1 cellular context compared by ENCODE assay signal in the genomic region with DNA sequence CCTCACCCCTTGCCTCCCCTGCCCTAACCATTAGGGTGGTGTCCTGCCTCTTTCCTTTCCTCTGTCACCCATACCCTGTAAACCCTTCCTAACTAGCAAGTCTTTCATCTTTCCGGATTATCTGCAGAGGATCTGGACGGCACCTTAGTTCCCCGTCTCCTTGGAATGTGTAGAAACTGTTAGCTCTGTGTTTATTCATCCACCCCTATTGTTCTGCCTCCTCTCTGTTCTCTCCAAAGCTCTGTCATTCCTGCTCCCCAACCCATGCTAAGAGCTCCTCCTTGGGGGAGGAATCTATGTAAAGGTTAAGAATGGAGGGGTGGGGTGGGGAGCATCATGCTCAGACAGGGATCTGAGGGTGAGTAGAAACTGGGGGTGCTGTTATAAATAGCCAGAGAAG.
TF ChIP-seq lines count a peak whose summit lies in the region.

No MANE protein-coding gene starts in this region.

TF ChIP-seq in WTC11, 78 proteins besides CTCF, POLR2A, EP300 and RAD21 (continued from another document):
- TF ChIP-seq, protein P1, sequence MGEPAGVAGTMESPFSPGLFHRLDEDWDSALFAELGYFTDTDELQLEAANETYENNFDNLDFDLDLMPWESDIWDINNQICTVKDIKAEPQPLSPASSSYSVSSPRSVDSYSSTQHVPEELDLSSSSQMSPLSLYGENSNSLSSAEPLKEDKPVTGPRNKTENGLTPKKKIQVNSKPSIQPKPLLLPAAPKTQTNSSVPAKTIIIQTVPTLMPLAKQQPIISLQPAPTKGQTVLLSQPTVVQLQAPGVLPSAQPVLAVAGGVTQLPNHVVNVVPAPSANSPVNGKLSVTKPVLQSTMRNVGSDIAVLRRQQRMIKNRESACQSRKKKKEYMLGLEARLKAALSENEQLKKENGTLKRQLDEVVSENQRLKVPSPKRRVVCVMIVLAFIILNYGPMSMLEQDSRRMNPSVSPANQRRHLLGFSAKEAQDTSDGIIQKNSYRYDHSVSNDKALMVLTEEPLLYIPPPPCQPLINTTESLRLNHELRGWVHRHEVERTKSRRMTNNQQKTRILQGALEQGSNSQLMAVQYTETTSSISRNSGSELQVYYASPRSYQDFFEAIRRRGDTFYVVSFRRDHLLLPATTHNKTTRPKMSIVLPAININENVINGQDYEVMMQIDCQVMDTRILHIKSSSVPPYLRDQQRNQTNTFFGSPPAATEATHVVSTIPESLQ (CRISPR knock-in tag; IDR thresholded peaks at IDR 0.05) = no peak
- TF ChIP-seq SMAD3 (CRISPR knock-in tag; IDR thresholded peaks at IDR 0.05; ENCODE audit: borderline replicate concordance) (no peak), ZNF425 (CRISPR knock-in tag; conservative IDR thresholded peaks at IDR 0.05) (no peak), FOXJ3 (CRISPR knock-in tag; IDR thresholded peaks at IDR 0.05; ENCODE audit: borderline replicate concordance) (no peak)
- TF ChIP-seq, protein P2, sequence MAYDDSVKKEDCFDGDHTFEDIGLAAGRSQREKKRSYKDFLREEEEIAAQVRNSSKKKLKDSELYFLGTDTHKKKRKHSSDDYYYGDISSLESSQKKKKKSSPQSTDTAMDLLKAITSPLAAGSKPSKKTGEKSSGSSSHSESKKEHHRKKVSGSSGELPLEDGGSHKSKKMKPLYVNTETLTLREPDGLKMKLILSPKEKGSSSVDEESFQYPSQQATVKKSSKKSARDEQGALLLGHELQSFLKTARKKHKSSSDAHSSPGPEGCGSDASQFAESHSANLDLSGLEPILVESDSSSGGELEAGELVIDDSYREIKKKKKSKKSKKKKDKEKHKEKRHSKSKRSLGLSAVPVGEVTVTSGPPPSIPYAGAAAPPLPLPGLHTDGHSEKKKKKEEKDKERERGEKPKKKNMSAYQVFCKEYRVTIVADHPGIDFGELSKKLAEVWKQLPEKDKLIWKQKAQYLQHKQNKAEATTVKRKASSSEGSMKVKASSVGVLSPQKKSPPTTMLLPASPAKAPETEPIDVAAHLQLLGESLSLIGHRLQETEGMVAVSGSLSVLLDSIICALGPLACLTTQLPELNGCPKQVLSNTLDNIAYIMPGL (CRISPR knock-in tag; IDR thresholded peaks at IDR 0.05) = no peak
